Comparison of ENCODE assay signal across 8 cellular contexts in the genomic region with DNA sequence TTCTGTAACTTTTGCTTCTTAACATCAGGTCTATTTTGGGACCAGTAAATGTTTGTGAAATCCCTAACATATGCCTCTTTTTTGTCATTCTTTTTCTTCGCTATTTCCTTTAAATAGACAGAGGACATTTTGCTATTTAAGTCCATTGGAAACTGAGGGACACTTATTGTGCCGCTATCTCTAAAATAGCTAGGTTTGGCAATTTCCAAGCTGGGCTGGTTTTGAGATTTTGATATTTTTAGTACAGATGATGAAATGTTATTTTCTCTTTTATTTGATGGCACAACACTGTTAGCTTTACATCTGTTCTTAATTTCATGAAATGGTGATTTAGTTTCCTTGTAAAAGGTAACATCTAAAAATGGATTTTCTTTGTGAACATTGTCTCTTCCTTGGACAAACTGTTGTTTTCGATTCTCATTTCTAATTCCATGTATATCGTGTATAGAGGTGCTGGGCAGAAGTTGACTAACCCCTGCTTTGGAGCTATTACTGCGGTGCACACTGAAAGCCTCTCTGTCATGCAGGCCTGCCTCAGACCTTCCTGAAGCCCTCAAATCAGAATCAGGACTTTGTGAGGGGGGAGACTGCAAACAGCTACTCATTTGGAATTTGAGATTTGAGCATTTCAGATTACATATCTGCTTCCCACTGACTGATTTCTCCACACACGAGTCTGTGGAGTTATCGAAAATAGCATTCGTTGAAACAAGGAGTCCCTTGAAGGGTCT. TPM values are rescaled to one million over a fixed set of nuclear protein-coding genes. Genes with fewer than 3 reads are reported as not detected.
A peak's percentile ranks its signal among the peaks of the same experiment; 100 is the strongest.
DNase-seq lines count a peak whose midpoint lies in the region; ATAC-seq and TF ChIP-seq lines count a peak whose summit lies in the region.

No MANE protein-coding gene starts in this region.

- H3K27ac ChIP-seq in breast epithelium, result peak overlapping the region; percentile 4 to 53

- no peak overlapping the region for H3K4me3 Mint-ChIP-seq in activated T-cell treated with anti-CD3 and anti-CD28 coated beads, Interleukin-2, amount 50 U/mL, for 4 hours

- peaks cover 12% of the 10 kb centered on the region for H3K27me3 Mint-ChIP-seq in activated T-cell treated with anti-CD3 and anti-CD28 coated beads, Interleukin-2, amount 50 U/mL, for 4 hours (ENCODE audit: low read depth)

- no peaks in the 10 kb centered on the region for H3K36me3 Mint-ChIP-seq in activated T-cell treated with anti-CD3 and anti-CD28 coated beads, Interleukin-2, amount 50 U/mL, for 4 hours (ENCODE audit: insufficient read depth)

- H3K4me3 ChIP-seq in breast epithelium, result peak overlapping the region; percentile 32 to 73 (median 48)
- H3K4me3 ChIP-seq in mucosa of stomach (ENCODE audit: low read length), result peak overlapping the region; percentile 72

- intact Hi-C loops in breast epithelium (cut with DNase I; ENCODE audit: low total_unique reads), result no loop called here

- no peak for TF ChIP-seq CTCF in breast epithelium (IDR thresholded peaks at IDR 0.05)

- no peak for TF ChIP-seq POLR2A in breast epithelium (IDR thresholded peaks at IDR 0.05)

- H3K4me1 Mint-ChIP-seq in activated T-cell treated with anti-CD3 and anti-CD28 coated beads, Interleukin-2, amount 50 U/mL, for 4 hours (ENCODE audit: low read depth), result no peaks in the 10 kb centered on the region

- H3K36me3 ChIP-seq in breast epithelium (no peaks in the 10 kb centered on the region), mucosa of stomach (ENCODE audit: control insufficient read depth, insufficient read depth, low read length) (no peaks in the 10 kb centered on the region)

- ATAC-seq in GM19043 (IDR thresholded peaks at IDR 0.05; ENCODE audit: low read depth, unreplicated experiment) (peak; percentile 40), HG03095 (IDR thresholded peaks at IDR 0.05; ENCODE audit: unreplicated experiment) (peak; percentile 25)
- no peak for ATAC-seq in activated T-cell treated with anti-CD3 and anti-CD28 coated beads, Interleukin-2, amount 50 U/mL, for 4 hours

- H3K9me3 Mint-ChIP-seq in activated T-cell treated with anti-CD3 and anti-CD28 coated beads, Interleukin-2, amount 50 U/mL, for 4 hours, result no peaks in the 10 kb centered on the region

- H3K9ac ChIP-seq in mucosa of stomach (ENCODE audit: low read length), result peak overlapping the region; percentile 73

- H3K9me3 ChIP-seq in breast epithelium, result no peaks in the 10 kb centered on the region
- no peaks in the 10 kb centered on the region for H3K9me3 ChIP-seq in mucosa of stomach (ENCODE audit: control insufficient read depth, low read length)

- H3K27me3 ChIP-seq in breast epithelium (no peaks in the 10 kb centered on the region), mucosa of stomach (ENCODE audit: control insufficient read depth, insufficient read depth, low read length) (no peaks in the 10 kb centered on the region)

- H3K4me1 ChIP-seq in breast epithelium (no peaks in the 10 kb centered on the region), mucosa of stomach (ENCODE audit: control insufficient read depth, insufficient read depth, low read length) (no peaks in the 10 kb centered on the region)

- DNase-seq in breast epithelium (ENCODE audit: low spot score in 2 of 2) (no peak), germinal center (ENCODE audit: low spot score) (no peak), SKM-1 treated with dmso at 0.1 percent for 144 hours (lab: John Stamatoyannopoulos, UW; ENCODE audit: unreplicated experiment) (no peak)
- no peak for DNase-seq in activated T-cell treated with anti-CD3 and anti-CD28 coated beads, Interleukin-2, amount 50 U/mL, for 4 hours
- DNase-seq in activated effector memory CD4-positive, alpha-beta T cell treated with anti-CD3 and anti-CD28 coated beads, Interleukin-2, amount 50 U/mL, for 16 hours, result no peak

RNA-seq across cellular contexts. Expression of gene RAD51AP2, which starts 0.6 kb away (rescaled TPM):
- under 1 TPM; under 0.01 to 0.29 (median 0.16) TPM for total RNA-seq in breast epithelium
- total RNA-seq in activated T-cell treated with anti-CD3 and anti-CD28 coated beads, Interleukin-2, amount 50 U/mL, for 4 hours, result not detected

RNA-seq across cellular contexts. Expression of gene VSNL1, which starts 22.9 kb away (rescaled TPM):
- total RNA-seq in breast epithelium, result 1 to 10 TPM in 2 of 3 donors, under 1 TPM in 1; 0.80 to 6.9 (median 2.6) TPM
- total RNA-seq in activated T-cell treated with anti-CD3 and anti-CD28 coated beads, Interleukin-2, amount 50 U/mL, for 4 hours, result not detected

Comparison
In these comparisons a context has a peak if more than half of its experiments do, and no peak if none do; other contexts are left out.
1. ATAC-seq: peak in GM19043 (single experiment) and HG03095 (single experiment); none in activated T-cell treated with anti-CD3 and anti-CD28 coated beads, Interleukin-2, amount 50 U/mL, for 4 hours (0 of 2).